1 cellular context compared by ENCODE assay signal in the genomic region with DNA sequence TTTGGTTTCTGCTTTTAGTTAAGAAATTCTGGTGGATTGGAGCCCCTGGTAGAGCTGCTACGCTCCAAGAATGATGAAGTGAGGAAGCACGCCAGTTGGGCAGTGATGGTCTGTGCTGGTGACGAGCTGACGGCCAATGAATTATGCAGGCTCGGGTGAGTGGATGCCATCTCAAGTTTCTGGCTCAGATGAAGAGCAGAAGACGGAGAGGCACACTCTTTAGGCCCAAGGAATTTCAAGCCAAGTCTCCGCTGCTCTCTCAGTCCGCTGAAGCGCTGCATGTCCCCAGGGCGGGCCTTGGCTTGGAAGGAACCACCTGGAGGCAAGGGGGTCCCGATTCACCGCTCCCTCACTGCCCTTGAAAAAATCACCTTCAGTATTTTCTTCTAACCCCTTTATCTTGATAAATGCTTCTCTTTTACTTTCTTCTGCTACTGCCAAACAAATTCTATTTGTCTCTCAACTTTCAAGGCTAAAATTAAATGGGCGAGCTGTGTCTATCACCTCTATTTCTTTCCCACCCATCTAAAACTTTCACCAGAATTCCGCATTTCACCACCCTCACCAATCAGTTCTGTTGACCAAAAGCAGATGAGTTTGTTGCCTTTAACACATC.
A peak's percentile ranks its signal among the peaks of the same experiment; 100 is the strongest.
TF ChIP-seq lines count a peak whose summit lies in the region.

No MANE protein-coding gene starts in this region.

TF ChIP-seq in H1, 55 proteins besides CTCF, POLR2A, EP300 and RAD21:
- TF ChIP-seq RBBP5 (IDR thresholded peaks at IDR 0.05; ENCODE audit: borderline replicate concordance, low read depth, low read length) (no peak), KDM5A (IDR thresholded peaks at IDR 0.05; ENCODE audit: low read length) (no peak), SIX5 (IDR thresholded peaks at IDR 0.05; ENCODE audit: low read depth, low read length) (peak; percentile 20; the same call in 1 of the 2 replicates), KDM1A (IDR thresholded peaks at IDR 0.05; ENCODE audit: borderline replicate concordance, low read length) (no peak), CTBP2 (IDR thresholded peaks at IDR 0.05; ENCODE audit: borderline replicate concordance, insufficient read depth, insufficient read length, low read length) (no peak), TCF12 (IDR thresholded peaks at IDR 0.05; ENCODE audit: low read depth, low read length) (no peak), JUND (IDR thresholded peaks at IDR 0.05; ENCODE audit: low read length) (peak; percentile 58; the same call in 1 of the 2 replicates), CREB1 (IDR thresholded peaks at IDR 0.05) (no peak), SP1 (IDR thresholded peaks at IDR 0.05; ENCODE audit: low read depth, low read length) (no peak), KDM4A (IDR thresholded peaks at IDR 0.05; ENCODE audit: low read depth, low read length, severe bottlenecking) (no peak), CHD1 (IDR thresholded peaks at IDR 0.05; ENCODE audit: low read depth, low read length) (peak; percentile 71), TAF1 (IDR thresholded peaks at IDR 0.05; ENCODE audit: low read depth, low read length) (no peak)
- TF ChIP-seq, protein P1, sequence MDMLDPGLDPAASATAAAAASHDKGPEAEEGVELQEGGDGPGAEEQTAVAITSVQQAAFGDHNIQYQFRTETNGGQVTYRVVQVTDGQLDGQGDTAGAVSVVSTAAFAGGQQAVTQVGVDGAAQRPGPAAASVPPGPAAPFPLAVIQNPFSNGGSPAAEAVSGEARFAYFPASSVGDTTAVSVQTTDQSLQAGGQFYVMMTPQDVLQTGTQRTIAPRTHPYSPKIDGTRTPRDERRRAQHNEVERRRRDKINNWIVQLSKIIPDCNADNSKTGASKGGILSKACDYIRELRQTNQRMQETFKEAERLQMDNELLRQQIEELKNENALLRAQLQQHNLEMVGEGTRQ (IDR thresholded peaks at IDR 0.05; ENCODE audit: low read length) = no peak
